Comparison of ENCODE assay signal across 1 cellular context in genomic region chr7:151796871-151797270, GRCh38.
TF ChIP-seq lines count a peak whose summit lies in the region.

No MANE protein-coding gene starts in this region.

TF ChIP-seq in IMR-90, 13 proteins besides CTCF, POLR2A, EP300 and RAD21 (continued from another document):
- TF ChIP-seq BHLHE40 (IDR thresholded peaks at IDR 0.05; ENCODE audit: low read depth, low read length) (no peak), RFX5 (IDR thresholded peaks at IDR 0.05; ENCODE audit: low read depth, low read length) (no peak), ELK1 (IDR thresholded peaks at IDR 0.05; ENCODE audit: borderline replicate concordance, low read depth, low read length) (no peak), USF2 (IDR thresholded peaks at IDR 0.05; ENCODE audit: low read depth, low read length) (no peak), CEBPB (IDR thresholded peaks at IDR 0.05; ENCODE audit: low read depth, low read length) (no peak), MAFK (IDR thresholded peaks at IDR 0.05; ENCODE audit: low read depth, low read length) (no peak), SMC3 (IDR thresholded peaks at IDR 0.05; ENCODE audit: low read depth, low read length) (no peak)
